8 cellular contexts compared by ENCODE assay signal in genomic region chr12:53750812-53751335, GRCh38. TPM values are rescaled to one million over a fixed set of nuclear protein-coding genes. Genes with fewer than 3 reads are reported as not detected.
A peak's percentile ranks its signal among the peaks of the same experiment; 100 is the strongest.
DNase-seq lines count a peak whose midpoint lies in the region; ATAC-seq and TF ChIP-seq lines count a peak whose summit lies in the region.

No MANE protein-coding gene starts in this region.

- ATAC-seq in HG02970 (IDR thresholded peaks at IDR 0.05; ENCODE audit: low FRiP score, unreplicated experiment) = no peak
- no peak for ATAC-seq in GM18520 (IDR thresholded peaks at IDR 0.05; ENCODE audit: unreplicated experiment)

- H3K9ac ChIP-seq in OCI-LY3 (ENCODE audit: low read length) (peak overlapping the region; percentile 73), neuronal stem cell (ENCODE audit: low read depth, low read length, poor library complexity) (peak overlapping the region; percentile 93)

- H3K4me3 ChIP-seq in BJ (ENCODE audit: low read depth, low read length) (peak overlapping the region; percentile 15), OCI-LY3 (ENCODE audit: low read length) (peak overlapping the region; percentile 79), esophagus (ENCODE audit: low read depth in 1 of 2, low read length in 2 of 2) (peak overlapping the region; percentile 26 to 49), neuronal stem cell (ENCODE audit: low read length in 2 of 2) (peak overlapping the region; percentile 48 to 76)

- H2AFZ ChIP-seq in OCI-LY3 (ENCODE audit: low read depth, low read length) (peak overlapping the region; percentile 67), neuronal stem cell (ENCODE audit: low read length) (peak overlapping the region; percentile 96)

- H3K4me2 ChIP-seq in OCI-LY3 (ENCODE audit: low read length) (peak overlapping the region; percentile 90), neuronal stem cell (ENCODE audit: insufficient read depth, low read length, poor library complexity, severe bottlenecking) (peak overlapping the region; percentile 77)

- H3K14ac ChIP-seq in neuronal stem cell (ENCODE audit: low read length) = peak overlapping the region; percentile 40

- H3K18ac ChIP-seq in neuronal stem cell (ENCODE audit: low read length) = peak overlapping the region; percentile 94

- peaks cover 66% of the 10 kb centered on the region for H3K27me3 ChIP-seq in BJ (ENCODE audit: control insufficient read depth, insufficient read depth, low read length)
- H3K27me3 ChIP-seq in OCI-LY3 (ENCODE audit: low read depth, low read length) = peaks cover 66% of the 10 kb centered on the region
- peaks cover 0 to 3% of the 10 kb centered on the region in 2 donors for H3K27me3 ChIP-seq in esophagus (ENCODE audit: control insufficient read depth in 1 of 2, insufficient read depth in 2 of 2, low read length in 2 of 2)
- H3K27me3 ChIP-seq in neuronal stem cell (ENCODE audit: control insufficient read depth in 3 of 3, insufficient read depth in 3 of 3, low read depth in 1 of 3, low read length in 3 of 3) = peaks cover 0 to 89% (median 46%) of the 10 kb centered on the region in 3 experiments

- 5 to 7% methylated on average over 31 to 36 of the region's 36 CpGs for WGBS in esophagus, 2 donors
- WGBS in neuronal stem cell (ENCODE audit: extremely low coverage in 2 of 2, insufficient read length in 2 of 2, insufficient replicate concordance in 1 of 2), 2 donors = no CpG with 5 or more reads among the region's 36 CpGs

- peaks cover 61% of the 10 kb centered on the region for H3K4me1 ChIP-seq in OCI-LY3 (ENCODE audit: low read length)
- peaks cover 3 to 7% of the 10 kb centered on the region in 2 donors for H3K4me1 ChIP-seq in esophagus (ENCODE audit: control insufficient read depth in 2 of 2, insufficient read depth in 2 of 2, low read length in 1 of 2)
- H3K4me1 ChIP-seq in neuronal stem cell (ENCODE audit: control insufficient read depth in 2 of 2, insufficient read depth in 1 of 2, low read depth in 1 of 2, low read length in 2 of 2) = peaks cover 22 to 44% of the 10 kb centered on the region in 2 donors

- peak overlapping the region; percentile 85 for H3K4ac ChIP-seq in neuronal stem cell (ENCODE audit: low read length)

- H3K9me3 ChIP-seq in OCI-LY3 (ENCODE audit: insufficient read depth, low read length) = no peaks in the 10 kb centered on the region
- H3K9me3 ChIP-seq in esophagus (ENCODE audit: control insufficient read depth in 2 of 2, insufficient read depth in 1 of 2, low read depth in 1 of 2, low read length in 1 of 2) = no peaks in the 10 kb centered on the region
- no peaks in the 10 kb centered on the region for H3K9me3 ChIP-seq in neuronal stem cell (replicated peaks in 1 of 2; ENCODE audit: control insufficient read depth in 2 of 2, insufficient read depth in 1 of 2, low read depth in 1 of 2, low read length in 2 of 2)

- H2AK5ac ChIP-seq in neuronal stem cell (ENCODE audit: low read depth, low read length) = peak overlapping the region; percentile 16

- no peak overlapping the region for H4K8ac ChIP-seq in neuronal stem cell (ENCODE audit: low read depth, low read length)

- no peak overlapping the region for H3K27ac ChIP-seq in OCI-LY3 (ENCODE audit: low read length)
- no peak overlapping the region for H3K27ac ChIP-seq in esophagus (ENCODE audit: low read depth in 2 of 2, low read length in 1 of 2)
- H3K27ac ChIP-seq in neuronal stem cell (replicated peaks; ENCODE audit: low read length) = peak overlapping the region; percentile 83

- TF ChIP-seq CTCF in BJ (IDR thresholded peaks at IDR 0.05; ENCODE audit: insufficient read depth, low read depth, low read length) = no peak
- no peak for TF ChIP-seq CTCF in GM20000 (IDR thresholded peaks at IDR 0.05; ENCODE audit: extremely low read depth, missing control alignments)
- no peak for TF ChIP-seq CTCF in OCI-LY3 (IDR thresholded peaks at IDR 0.05; ENCODE audit: low read depth, low read length)

- peak overlapping the region; percentile 68 for H2BK15ac ChIP-seq in neuronal stem cell (ENCODE audit: low read length)

- no peaks in the 10 kb centered on the region for H3K79me1 ChIP-seq in neuronal stem cell (ENCODE audit: low read depth, low read length)

- peak overlapping the region; percentile 78 for H2BK12ac ChIP-seq in neuronal stem cell (ENCODE audit: low read length)

- CTCF ChIA-PET in BJ (lab: Yijun Ruan, JAX) = interaction anchor here (0.9 to 3.4 kb wide), 4 partner anchors 11 to 49 kb away, joined by 3 to 16 read pairs (median 4); no protein-coding TSS in a partner anchor

- POLR2A ChIA-PET in BJ (lab: Charles Lee) = no interaction called here

- H3K36me3 ChIP-seq in BJ (ENCODE audit: control insufficient read depth, insufficient read depth, low read length) (no peaks in the 10 kb centered on the region), OCI-LY3 (replicated peaks; ENCODE audit: low read depth, low read length) (no peaks in the 10 kb centered on the region), esophagus (ENCODE audit: control insufficient read depth in 2 of 2, insufficient read depth in 2 of 2, low read length in 1 of 2) (no peaks in the 10 kb centered on the region), neuronal stem cell (replicated peaks in 1 of 2; ENCODE audit: control insufficient read depth in 2 of 2, insufficient read depth in 2 of 2, low read length in 2 of 2) (no peaks in the 10 kb centered on the region)

- H4K20me1 ChIP-seq in OCI-LY3 (ENCODE audit: insufficient read depth, low read length) = no peaks in the 10 kb centered on the region

- H4K91ac ChIP-seq in neuronal stem cell (ENCODE audit: low read depth, low read length, poor library complexity) = no peak overlapping the region

- peak overlapping the region; percentile 75 for H3K23ac ChIP-seq in neuronal stem cell (ENCODE audit: low read depth, low read length, poor library complexity)

- H2BK120ac ChIP-seq in neuronal stem cell (ENCODE audit: low read depth, low read length) = peak overlapping the region; percentile 57

- DNase-seq in BJ (ENCODE audit: low read depth) = no peak
- peak; percentile 65 for DNase-seq in GM20000 (ENCODE audit: low spot score)
- no peak for DNase-seq in neuronal stem cell (ENCODE audit: low spot score)
- DNase-seq in stimulated activated CD4-positive, alpha-beta T cell treated with anti-CD3 and anti-CD28 coated beads, Interleukin-4, amount 100 ng/mL, for 4 hours = no peak

- H3K79me2 ChIP-seq in OCI-LY3 (ENCODE audit: low read length) = no peaks in the 10 kb centered on the region

- H2BK5ac ChIP-seq in neuronal stem cell (ENCODE audit: low read length) = no peak overlapping the region

RNA-seq across cellular contexts. Expression of gene CISTR, which starts 0.9 kb away (rescaled TPM):
- polyA plus RNA-seq in BJ (2011; rRNA removed) = not detected in 2 replicates
- polyA minus RNA-seq in BJ (2011; rRNA and poly(A)+ RNA removed) = not detected in 2 replicates
- not detected for polyA plus RNA-seq in esophagus
- 0.35 TPM for polyA plus RNA-seq in neuronal stem cell (2013, experiment 1 of 2)
- 0.35 TPM for polyA plus RNA-seq in neuronal stem cell (2013, experiment 2 of 2)

RNA-seq across cellular contexts. Expression of gene CALCOCO1, which starts 23.6 kb away (rescaled TPM):
- polyA plus RNA-seq in BJ (2011; rRNA removed) (170 and 206 TPM in 2 replicates), esophagus (10 to 100 TPM; 49.7 to 72.7 TPM)
- polyA minus RNA-seq in BJ (2011; rRNA and poly(A)+ RNA removed) = 112 and 169 TPM in 2 replicates
- polyA plus RNA-seq in neuronal stem cell (2013, experiment 1 of 2) = 27.1 TPM
- polyA plus RNA-seq in neuronal stem cell (2013, experiment 2 of 2) = 26.1 TPM

Comparison
In these comparisons a context has a peak if more than half of its experiments do, and no peak if none do; other contexts are left out.
1. H3K4me3 ChIP-seq: peak in every context shown above with its lines; median percentile 79 in OCI-LY3; 62 in neuronal stem cell; 38 in esophagus; 15 in BJ.